Comparison of ENCODE assay signal across 7 cellular contexts in the genomic region with DNA sequence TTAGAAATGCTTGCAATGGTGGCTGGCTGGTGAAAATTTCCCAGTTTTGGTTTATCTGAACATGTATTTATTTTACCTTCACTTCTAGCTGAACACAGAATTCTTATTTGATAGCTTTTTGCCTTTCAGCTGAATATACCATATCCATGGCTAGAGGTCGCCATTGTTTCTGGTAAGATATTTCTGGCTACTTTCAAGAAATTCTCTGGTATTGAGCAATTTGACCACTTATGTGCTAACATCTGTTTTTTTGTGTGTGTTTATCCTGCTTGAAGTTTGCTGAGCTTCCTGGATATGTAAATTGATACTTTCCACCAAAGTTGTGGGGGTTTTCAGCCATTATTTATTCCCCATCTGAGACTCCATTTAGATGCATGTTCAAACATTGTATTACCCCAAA.
DNase-seq lines count a peak whose midpoint lies in the region; ATAC-seq, FAIRE-seq and TF ChIP-seq lines count a peak whose summit lies in the region.

No MANE protein-coding gene starts in this region.

- H3K4me3 Mint-ChIP-seq in astrocyte (ENCODE audit: unreplicated experiment): no peak overlapping the region
- no peak overlapping the region for H3K4me3 Mint-ChIP-seq in naive thymus-derived CD4-positive, alpha-beta T cell

- POLR2A ChIA-PET in GM10248 (lab: Yijun Ruan, JAX): no interaction called here
- POLR2A ChIA-PET in naive thymus-derived CD4-positive, alpha-beta T cell (lab: Charles Lee): no interaction called here

- no peak for TF ChIP-seq POLR2A in Peyer's patch (IDR thresholded peaks at IDR 0.05)

- peak; percentile 38 for TF ChIP-seq CTCF in GM10248 (IDR thresholded peaks at IDR 0.05; ENCODE audit: control extremely low read depth, extremely low read depth, low read depth, missing control alignments)
- peak; percentile 11 for TF ChIP-seq CTCF in astrocyte (IDR thresholded peaks at IDR 0.05; ENCODE audit: insufficient read depth, low read depth, low read length)
- TF ChIP-seq CTCF in Peyer's patch (IDR thresholded peaks at IDR 0.05): peak in 1 of 6 experiments; percentile 23

- H3K9ac ChIP-seq in astrocyte (ENCODE audit: low read length): no peak overlapping the region

- no peak overlapping the region for H2AFZ ChIP-seq in astrocyte (ENCODE audit: low read depth, low read length)

- no peak overlapping the region for H3K27ac ChIP-seq in astrocyte (ENCODE audit: low read depth, low read length)
- H3K27ac ChIP-seq in naive thymus-derived CD4-positive, alpha-beta T cell (ENCODE audit: low read depth, low read length): no peak overlapping the region
- H3K27ac ChIP-seq in Peyer's patch: peak overlapping the region in 1 of 4 donors; percentile 35

- H3K9me3 ChIP-seq in astrocyte (ENCODE audit: insufficient read depth, low read depth, low read length) (no peaks in the 10 kb centered on the region), Peyer's patch (no peaks in the 10 kb centered on the region)
- H3K9me3 ChIP-seq in naive thymus-derived CD4-positive, alpha-beta T cell (ENCODE audit: control insufficient read depth in 2 of 3, low read length in 3 of 3): no peaks in the 10 kb centered on the region

- H3K4me1 ChIP-seq in astrocyte (ENCODE audit: insufficient read depth, low read length): peaks cover 3% of the 10 kb centered on the region
- H3K4me1 ChIP-seq in naive thymus-derived CD4-positive, alpha-beta T cell (ENCODE audit: control insufficient read depth in 2 of 2, insufficient read depth in 2 of 2, low read length in 2 of 2): peaks cover 9 to 17% of the 10 kb centered on the region in 2 donors
- H3K4me1 ChIP-seq in Peyer's patch: peaks cover 0 to 14% (median 3%) of the 10 kb centered on the region in 4 donors

- H3K27ac Mint-ChIP-seq in astrocyte (ENCODE audit: unreplicated experiment): peak overlapping the region; percentile 4
- H3K27ac Mint-ChIP-seq in naive thymus-derived CD4-positive, alpha-beta T cell: peak overlapping the region in 1 of 9 donors; percentile 64

- H3K9me3 Mint-ChIP-seq in astrocyte (ENCODE audit: unreplicated experiment): no peaks in the 10 kb centered on the region
- peaks cover 0 to 3% (median 0%) of the 10 kb centered on the region in 11 donors for H3K9me3 Mint-ChIP-seq in naive thymus-derived CD4-positive, alpha-beta T cell

- no peaks in the 10 kb centered on the region for H3K27me3 Mint-ChIP-seq in astrocyte (ENCODE audit: low read depth, unreplicated experiment)
- no peaks in the 10 kb centered on the region for H3K27me3 Mint-ChIP-seq in naive thymus-derived CD4-positive, alpha-beta T cell

- H3K4me3 ChIP-seq in astrocyte (ENCODE audit: insufficient read depth, low read depth, low read length) (no peak overlapping the region), Peyer's patch (no peak overlapping the region)
- no peak overlapping the region for H3K4me3 ChIP-seq in naive thymus-derived CD4-positive, alpha-beta T cell (ENCODE audit: low read length)

- H3K4me2 ChIP-seq in astrocyte (ENCODE audit: low read length): no peak overlapping the region

- intact Hi-C loops in naive thymus-derived CD4-positive, alpha-beta T cell (cut with micrococcal nuclease): no loop called here

- DNase-seq in GM10248 (ENCODE audit: extremely low spot score) (peak; percentile 34), HTR-8/SVneo (ENCODE audit: insufficient read length, low spot score) (peak; percentile 49), astrocyte (ENCODE audit: low read depth) (peak; percentile 59), islet precursor cell (no peak), Peyer's patch (no peak)
- no peak for DNase-seq in naive thymus-derived CD4-positive, alpha-beta T cell

- H3K36me3 ChIP-seq in astrocyte (ENCODE audit: insufficient read depth, low read length): no peaks in the 10 kb centered on the region
- H3K36me3 ChIP-seq in naive thymus-derived CD4-positive, alpha-beta T cell (ENCODE audit: control insufficient read depth in 2 of 3, insufficient read depth in 3 of 3, low read length in 3 of 3): no peaks in the 10 kb centered on the region
- H3K36me3 ChIP-seq in Peyer's patch: no peaks in the 10 kb centered on the region

- CTCF ChIA-PET in GM10248 (lab: Yijun Ruan, JAX): interaction anchor here (0.6 to 1.3 kb wide), 9 partner anchors 9 to 318 kb away, joined by 3 to 11 read pairs (median 3); no protein-coding TSS in a partner anchor
- CTCF ChIA-PET in naive thymus-derived CD4-positive, alpha-beta T cell (lab: Charles Lee): no interaction called here

- peak; percentile 36 for ATAC-seq in naive thymus-derived CD4-positive, alpha-beta T cell
- no peak for ATAC-seq in GM21526 (IDR thresholded peaks at IDR 0.05; ENCODE audit: low FRiP score, unreplicated experiment)

- peaks cover 36% of the 10 kb centered on the region for H3K4me1 Mint-ChIP-seq in astrocyte (ENCODE audit: low read depth, unreplicated experiment)
- H3K4me1 Mint-ChIP-seq in naive thymus-derived CD4-positive, alpha-beta T cell: peaks cover 49 to 79% (median 67%) of the 10 kb centered on the region in 7 donors

- FAIRE-seq in HTR-8/SVneo (lab: Jason Lieb, UNC): no peak
- FAIRE-seq in astrocyte (lab: Jason Lieb, UNC): no peak

- no peaks in the 10 kb centered on the region for H3K27me3 ChIP-seq in astrocyte (ENCODE audit: insufficient read depth, low read length)
- H3K27me3 ChIP-seq in naive thymus-derived CD4-positive, alpha-beta T cell (ENCODE audit: control insufficient read depth in 2 of 2, insufficient read depth in 2 of 2, low read length in 2 of 2): no peaks in the 10 kb centered on the region
- H3K27me3 ChIP-seq in Peyer's patch: no peaks in the 10 kb centered on the region

- H3K79me2 ChIP-seq in astrocyte (ENCODE audit: insufficient read depth, low read length): peaks cover 49% of the 10 kb centered on the region

- peaks cover 9% of the 10 kb centered on the region for H4K20me1 ChIP-seq in astrocyte (ENCODE audit: insufficient read depth, low read length)

- no peaks in the 10 kb centered on the region for H3K36me3 Mint-ChIP-seq in astrocyte (ENCODE audit: low read depth, unreplicated experiment)
- peaks cover 0 to 15% (median 4%) of the 10 kb centered on the region in 5 donors for H3K36me3 Mint-ChIP-seq in naive thymus-derived CD4-positive, alpha-beta T cell

Comparison
In these comparisons a context has a peak if more than half of its experiments do, and no peak if none do; other contexts are left out.
1. DNase-seq: peak in GM10248 (single experiment), HTR-8/SVneo (single experiment) and astrocyte (single experiment); none in naive thymus-derived CD4-positive, alpha-beta T cell (0 of 9), islet precursor cell (single experiment) and Peyer's patch (0 of 3).